ENCODE assay signal across 1 cellular context in genomic region chr7:23469150-23469960, GRCh38.
TF ChIP-seq lines count a peak whose summit lies in the region.

No MANE protein-coding gene starts in this region.

TF ChIP-seq in HepG2, 621 proteins besides CTCF, POLR2A, EP300 and RAD21 (continued from another document and continues in another):
- TF ChIP-seq PRDM10 (CRISPR knock-in tag; IDR thresholded peaks at IDR 0.05; ENCODE audit: low read depth) (no peak), ZNF782 (CRISPR knock-in tag; IDR thresholded peaks at IDR 0.05; ENCODE audit: borderline replicate concordance) (no peak), TCF12 (IDR thresholded peaks at IDR 0.05) (no peak), TCF12 (CRISPR knock-in tag; IDR thresholded peaks at IDR 0.05) (no peak), DPF2 (CRISPR knock-in tag; IDR thresholded peaks at IDR 0.05; ENCODE audit: borderline replicate concordance, low read depth) (no peak), PHF5A (CRISPR knock-in tag; IDR thresholded peaks at IDR 0.05; ENCODE audit: low read depth, unreplicated experiment) (no peak), CHCHD3 (CRISPR knock-in tag; IDR thresholded peaks at IDR 0.05) (no peak), ZBTB20 (CRISPR knock-in tag; IDR thresholded peaks at IDR 0.05; ENCODE audit: borderline replicate concordance, low read depth) (no peak), ADNP (CRISPR knock-in tag; IDR thresholded peaks at IDR 0.05) (no peak), GFI1 (CRISPR knock-in tag; IDR thresholded peaks at IDR 0.05; ENCODE audit: borderline replicate concordance) (no peak), ZNF382 (CRISPR knock-in tag; IDR thresholded peaks at IDR 0.05; ENCODE audit: borderline replicate concordance) (no peak), ZNF777 (CRISPR knock-in tag; IDR thresholded peaks at IDR 0.05) (peak; percentile 12; the same call in 1 of the 2 replicates), POLR2G (IDR thresholded peaks at IDR 0.05; ENCODE audit: low read depth, low read length) (peak; percentile 51), ATF1 (CRISPR knock-in tag; IDR thresholded peaks at IDR 0.05) (no peak), HNF4A (CRISPR knock-in tag; IDR thresholded peaks at IDR 0.05) (no peak), ZFP91 (CRISPR knock-in tag; IDR thresholded peaks at IDR 0.05; ENCODE audit: borderline replicate concordance) (no peak), RBFOX2 (IDR thresholded peaks at IDR 0.05; ENCODE audit: low read depth, low read length) (peak; percentile 93), HOXA7 (CRISPR knock-in tag; IDR thresholded peaks at IDR 0.05) (no peak), SKI (IDR thresholded peaks at IDR 0.05; ENCODE audit: partially characterized antibody) (no peak), KAT7 (CRISPR knock-in tag; IDR thresholded peaks at IDR 0.05; ENCODE audit: borderline replicate concordance) (peak; percentile 54; the same call in 1 of the 2 replicates), ZNF570 (CRISPR knock-in tag; IDR thresholded peaks at IDR 0.05; ENCODE audit: borderline replicate concordance) (no peak), HNF4G (IDR thresholded peaks at IDR 0.05; ENCODE audit: borderline replicate concordance, low read depth, low read length) (no peak), HNF4G (CRISPR knock-in tag; IDR thresholded peaks at IDR 0.05; ENCODE audit: borderline replicate concordance, low read depth) (0 out of 2 replicates have a peak, but pooled peaks have one; percentile 17), FLYWCH1 (CRISPR knock-in tag; IDR thresholded peaks at IDR 0.05) (0 out of 2 replicates have a peak, but pooled peaks have one; percentile 13), ATF7 (IDR thresholded peaks at IDR 0.05) (no peak), ATF7 (CRISPR knock-in tag; IDR thresholded peaks at IDR 0.05) (no peak), RAD51 (IDR thresholded peaks at IDR 0.05; ENCODE audit: borderline replicate concordance) (no peak), ZNF749 (CRISPR knock-in tag; IDR thresholded peaks at IDR 0.05; ENCODE audit: borderline replicate concordance) (no peak), FOXK1 (CRISPR knock-in tag; IDR thresholded peaks at IDR 0.05; ENCODE audit: borderline replicate concordance, low read depth) (no peak), ETV6 (CRISPR knock-in tag; conservative IDR thresholded peaks at IDR 0.05) (no peak; the same call in 1 of the 2 replicates), ARID2 (CRISPR knock-in tag; IDR thresholded peaks at IDR 0.05; ENCODE audit: borderline replicate concordance) (no peak), SNAPC5 (CRISPR knock-in tag; IDR thresholded peaks at IDR 0.05; ENCODE audit: borderline replicate concordance) (no peak), MAX (IDR thresholded peaks at IDR 0.05) (peak; percentile 59), ZNF282 (IDR thresholded peaks at IDR 0.05; ENCODE audit: partially characterized antibody) (no peak), ZNF296 (CRISPR knock-in tag; conservative IDR thresholded peaks at IDR 0.05) (no peak), NAIF1 (CRISPR knock-in tag; IDR thresholded peaks at IDR 0.05; ENCODE audit: borderline replicate concordance) (no peak), DMTF1 (CRISPR knock-in tag; IDR thresholded peaks at IDR 0.05) (no peak), ZMYM3 (CRISPR knock-in tag; IDR thresholded peaks at IDR 0.05) (no peak), KDM4B (CRISPR knock-in tag; IDR thresholded peaks at IDR 0.05) (no peak), MZF1 (CRISPR knock-in tag; IDR thresholded peaks at IDR 0.05; ENCODE audit: borderline replicate concordance) (no peak), ATF5 (CRISPR knock-in tag; IDR thresholded peaks at IDR 0.05; ENCODE audit: low read depth) (no peak), ESRRA (CRISPR knock-in tag; IDR thresholded peaks at IDR 0.05; ENCODE audit: low read depth) (0 out of 2 replicates have a peak, but pooled peaks have one; percentile 8), ZNF143 (CRISPR knock-in tag; IDR thresholded peaks at IDR 0.05) (no peak), ZNF564 (CRISPR knock-in tag; IDR thresholded peaks at IDR 0.05) (no peak; the same call in 1 of the 2 replicates), TBL1XR1 (IDR thresholded peaks at IDR 0.05; ENCODE audit: borderline replicate concordance, low read length, partially characterized antibody) (no peak), ZNF781 (CRISPR knock-in tag; IDR thresholded peaks at IDR 0.05; ENCODE audit: borderline replicate concordance, not compliant biosample characterization) (no peak), TSC22D2 (CRISPR knock-in tag; IDR thresholded peaks at IDR 0.05; ENCODE audit: borderline replicate concordance) (no peak), SPEN (CRISPR knock-in tag; IDR thresholded peaks at IDR 0.05; ENCODE audit: low read depth) (peak; percentile 14; the same call in 1 of the 2 replicates), ZNF674 (CRISPR knock-in tag; IDR thresholded peaks at IDR 0.05; ENCODE audit: low read depth) (no peak), ZNF484 (CRISPR knock-in tag; IDR thresholded peaks at IDR 0.05; ENCODE audit: borderline replicate concordance, low read depth) (no peak)
- TF ChIP-seq, protein P1, sequence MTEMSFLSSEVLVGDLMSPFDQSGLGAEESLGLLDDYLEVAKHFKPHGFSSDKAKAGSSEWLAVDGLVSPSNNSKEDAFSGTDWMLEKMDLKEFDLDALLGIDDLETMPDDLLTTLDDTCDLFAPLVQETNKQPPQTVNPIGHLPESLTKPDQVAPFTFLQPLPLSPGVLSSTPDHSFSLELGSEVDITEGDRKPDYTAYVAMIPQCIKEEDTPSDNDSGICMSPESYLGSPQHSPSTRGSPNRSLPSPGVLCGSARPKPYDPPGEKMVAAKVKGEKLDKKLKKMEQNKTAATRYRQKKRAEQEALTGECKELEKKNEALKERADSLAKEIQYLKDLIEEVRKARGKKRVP (CRISPR knock-in tag; IDR thresholded peaks at IDR 0.05) = no peak
- TF ChIP-seq, protein P2, sequence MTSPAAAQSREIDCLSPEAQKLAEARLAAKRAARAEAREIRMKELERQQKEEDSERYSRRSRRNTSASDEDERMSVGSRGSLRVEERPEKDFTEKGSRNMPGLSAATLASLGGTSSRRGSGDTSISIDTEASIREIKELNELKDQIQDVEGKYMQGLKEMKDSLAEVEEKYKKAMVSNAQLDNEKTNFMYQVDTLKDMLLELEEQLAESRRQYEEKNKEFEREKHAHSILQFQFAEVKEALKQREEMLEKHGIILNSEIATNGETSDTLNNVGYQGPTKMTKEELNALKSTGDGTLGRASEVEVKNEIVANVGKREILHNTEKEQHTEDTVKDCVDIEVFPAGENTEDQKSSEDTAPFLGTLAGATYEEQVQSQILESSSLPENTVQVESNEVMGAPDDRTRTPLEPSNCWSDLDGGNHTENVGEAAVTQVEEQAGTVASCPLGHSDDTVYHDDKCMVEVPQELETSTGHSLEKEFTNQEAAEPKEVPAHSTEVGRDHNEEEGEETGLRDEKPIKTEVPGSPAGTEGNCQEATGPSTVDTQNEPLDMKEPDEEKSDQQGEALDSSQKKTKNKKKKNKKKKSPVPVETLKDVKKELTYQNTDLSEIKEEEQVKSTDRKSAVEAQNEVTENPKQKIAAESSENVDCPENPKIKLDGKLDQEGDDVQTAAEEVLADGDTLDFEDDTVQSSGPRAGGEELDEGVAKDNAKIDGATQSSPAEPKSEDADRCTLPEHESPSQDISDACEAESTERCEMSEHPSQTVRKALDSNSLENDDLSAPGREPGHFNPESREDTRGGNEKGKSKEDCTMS (CRISPR knock-in tag; conservative IDR thresholded peaks at IDR 0.05) = no peak
- TF ChIP-seq, protein P3, sequence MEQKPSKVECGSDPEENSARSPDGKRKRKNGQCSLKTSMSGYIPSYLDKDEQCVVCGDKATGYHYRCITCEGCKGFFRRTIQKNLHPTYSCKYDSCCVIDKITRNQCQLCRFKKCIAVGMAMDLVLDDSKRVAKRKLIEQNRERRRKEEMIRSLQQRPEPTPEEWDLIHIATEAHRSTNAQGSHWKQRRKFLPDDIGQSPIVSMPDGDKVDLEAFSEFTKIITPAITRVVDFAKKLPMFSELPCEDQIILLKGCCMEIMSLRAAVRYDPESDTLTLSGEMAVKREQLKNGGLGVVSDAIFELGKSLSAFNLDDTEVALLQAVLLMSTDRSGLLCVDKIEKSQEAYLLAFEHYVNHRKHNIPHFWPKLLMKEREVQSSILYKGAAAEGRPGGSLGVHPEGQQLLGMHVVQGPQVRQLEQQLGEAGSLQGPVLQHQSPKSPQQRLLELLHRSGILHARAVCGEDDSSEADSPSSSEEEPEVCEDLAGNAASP (CRISPR knock-in tag; IDR thresholded peaks at IDR 0.05; ENCODE audit: borderline replicate concordance) = no peak
- TF ChIP-seq, protein P4, sequence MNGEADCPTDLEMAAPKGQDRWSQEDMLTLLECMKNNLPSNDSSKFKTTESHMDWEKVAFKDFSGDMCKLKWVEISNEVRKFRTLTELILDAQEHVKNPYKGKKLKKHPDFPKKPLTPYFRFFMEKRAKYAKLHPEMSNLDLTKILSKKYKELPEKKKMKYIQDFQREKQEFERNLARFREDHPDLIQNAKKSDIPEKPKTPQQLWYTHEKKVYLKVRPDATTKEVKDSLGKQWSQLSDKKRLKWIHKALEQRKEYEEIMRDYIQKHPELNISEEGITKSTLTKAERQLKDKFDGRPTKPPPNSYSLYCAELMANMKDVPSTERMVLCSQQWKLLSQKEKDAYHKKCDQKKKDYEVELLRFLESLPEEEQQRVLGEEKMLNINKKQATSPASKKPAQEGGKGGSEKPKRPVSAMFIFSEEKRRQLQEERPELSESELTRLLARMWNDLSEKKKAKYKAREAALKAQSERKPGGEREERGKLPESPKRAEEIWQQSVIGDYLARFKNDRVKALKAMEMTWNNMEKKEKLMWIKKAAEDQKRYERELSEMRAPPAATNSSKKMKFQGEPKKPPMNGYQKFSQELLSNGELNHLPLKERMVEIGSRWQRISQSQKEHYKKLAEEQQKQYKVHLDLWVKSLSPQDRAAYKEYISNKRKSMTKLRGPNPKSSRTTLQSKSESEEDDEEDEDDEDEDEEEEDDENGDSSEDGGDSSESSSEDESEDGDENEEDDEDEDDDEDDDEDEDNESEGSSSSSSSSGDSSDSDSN (CRISPR knock-in tag; IDR thresholded peaks at IDR 0.05) = peak; percentile 88
